ENCODE assay signal across 23 cellular contexts in genomic region chr11:59765068-59765770, GRCh38. TPM values are rescaled to one million over a fixed set of nuclear protein-coding genes. Genes with fewer than 3 reads are reported as not detected.
DNase-seq lines count a peak whose midpoint lies in the region; ATAC-seq and TF ChIP-seq lines count a peak whose summit lies in the region.
"Had no signal": no experiment of that assay in that cellular context is flagged by ENCODE, and none has a peak within 500 bp of the region (broad histone marks: within the 10 kb centered on the region; RNA-seq: fewer than 3 reads in every experiment).

No MANE protein-coding gene starts in this region.

- POLR2A ChIA-PET in activated CD4-positive, alpha-beta memory T cell treated with anti-CD3 and anti-CD28 coated beads, Interleukin-2, amount 10 ng/mL, durations not matched to agents 7 days and 5 days (lab: Charles Lee): interaction anchor here (4.0 to 4.9 kb wide), 3 partner anchors 10 to 19 kb away, joined by 20 to 69 read pairs (median 63); partner anchors contain the start of gene STX3
- POLR2A ChIA-PET in activated CD4-positive, alpha-beta memory T cell treated with anti-CD3 and anti-CD28 coated beads for 36 hours (lab: Charles Lee): no interaction called here

- in situ Hi-C loops in transverse colon (cut with MboI; ENCODE audit: low pct_ligation_motif_present in 1 of 4, low pct_unique_long_range_greater_than_20kb in 1 of 4, low sequenced_read_pairs in 3 of 4): no loop called here

- peaks cover 39% of the 10 kb centered on the region for H3K4me1 Mint-ChIP-seq in activated CD4-positive, alpha-beta memory T cell treated with anti-CD3 and anti-CD28 coated beads, Interleukin-2, amount 10 ng/mL, durations not matched to agents 7 days and 5 days
- H3K4me1 Mint-ChIP-seq in activated CD4-positive, alpha-beta memory T cell treated with anti-CD3 and anti-CD28 coated beads for 36 hours (ENCODE audit: low read depth): peaks cover 9% of the 10 kb centered on the region
- H3K4me1 Mint-ChIP-seq: neural crest cell had no signal

- ATAC-seq in left colon: peak; percentile 65
- ATAC-seq in GM21529 (IDR thresholded peaks at IDR 0.05; ENCODE audit: unreplicated experiment): no peak

- no peak overlapping the region for H3K4me3 Mint-ChIP-seq in activated CD4-positive, alpha-beta memory T cell treated with anti-CD3 and anti-CD28 coated beads, Interleukin-2, amount 10 ng/mL, durations not matched to agents 7 days and 5 days
- no peak overlapping the region for H3K4me3 Mint-ChIP-seq in activated CD4-positive, alpha-beta memory T cell treated with anti-CD3 and anti-CD28 coated beads for 36 hours
- H3K4me3 Mint-ChIP-seq: neural crest cell had no signal

- no peaks in the 10 kb centered on the region for H3K9me3 ChIP-seq in transverse colon
- H3K9me3 ChIP-seq: HAP-1, tibial artery had no signal

- no peak for DNase-seq in activated CD4-positive, alpha-beta memory T cell treated with anti-CD3 and anti-CD28 coated beads, Interleukin-2, amount 10 ng/mL, durations not matched to agents 7 days and 5 days
- no peak for DNase-seq in activated CD4-positive, alpha-beta memory T cell treated with anti-CD3 and anti-CD28 coated beads for 36 hours
- DNase-seq in NCI-H82 (lab: John Stamatoyannopoulos, UW) (peak; percentile 55), left colon (peak; percentile 29 to 48), transverse colon (peak; percentile 59), foreskin fibroblast (no peak), NCI-H446 (lab: John Stamatoyannopoulos, UW) (no peak)
- DNase-seq: amniotic stem cell; central memory CD4-positive, alpha-beta T cell; effector memory CD4-positive, alpha-beta T cell; EL; hypothalamus; kidney; NCI-H2029 treated with DMSO at 0.1 percent for 48 hours; NCI-H510A; OCI-M1; SHP77 treated with DMSO at 0.1 percent for 48 hours; T-helper 1 cell; tibial artery had no signal

- H3K27ac ChIP-seq in transverse colon: peak overlapping the region; percentile 48 to 65 (median 64)
- H3K27ac ChIP-seq: HL-60, tibial artery had no signal

- H3K27me3 Mint-ChIP-seq in activated CD4-positive, alpha-beta memory T cell treated with anti-CD3 and anti-CD28 coated beads, Interleukin-2, amount 10 ng/mL, durations not matched to agents 7 days and 5 days: no peaks in the 10 kb centered on the region
- H3K27me3 Mint-ChIP-seq in activated CD4-positive, alpha-beta memory T cell treated with anti-CD3 and anti-CD28 coated beads for 36 hours: no peaks in the 10 kb centered on the region

- CTCF ChIA-PET in activated CD4-positive, alpha-beta memory T cell treated with anti-CD3 and anti-CD28 coated beads, Interleukin-2, amount 10 ng/mL, durations not matched to agents 7 days and 5 days (lab: Charles Lee): interaction anchor here (0.9 kb wide), 1 partner anchor 10 kb away, joined by 3 read pairs; the partner anchor contains the start of gene STX3
- CTCF ChIA-PET in activated CD4-positive, alpha-beta memory T cell treated with anti-CD3 and anti-CD28 coated beads for 36 hours (lab: Charles Lee): interaction anchor here (5.4 kb wide), 1 partner anchor 11 kb away, joined by 28 read pairs; the partner anchor contains the start of gene STX3

- peaks cover 17 to 53% (median 27%) of the 10 kb centered on the region in 4 donors for H3K4me1 ChIP-seq in transverse colon
- H3K4me1 ChIP-seq: HAP-1 had no signal

- peak overlapping the region; percentile 38 for H3K27ac Mint-ChIP-seq in activated CD4-positive, alpha-beta memory T cell treated with anti-CD3 and anti-CD28 coated beads, Interleukin-2, amount 10 ng/mL, durations not matched to agents 7 days and 5 days
- no peak overlapping the region for H3K27ac Mint-ChIP-seq in activated CD4-positive, alpha-beta memory T cell treated with anti-CD3 and anti-CD28 coated beads for 36 hours

- no peak for TF ChIP-seq EP300 in transverse colon (IDR thresholded peaks at IDR 0.05; ENCODE audit: low read depth)

- WGBS in transverse colon (ENCODE audit: low coverage in 1 of 2), 2 donors: 39 to 60% methylated on average over 2 to 6 of the region's 6 CpGs

- no peaks in the 10 kb centered on the region for H3K9me3 Mint-ChIP-seq in activated CD4-positive, alpha-beta memory T cell treated with anti-CD3 and anti-CD28 coated beads, Interleukin-2, amount 10 ng/mL, durations not matched to agents 7 days and 5 days
- H3K9me3 Mint-ChIP-seq in activated CD4-positive, alpha-beta memory T cell treated with anti-CD3 and anti-CD28 coated beads for 36 hours: no peaks in the 10 kb centered on the region
- H3K9me3 Mint-ChIP-seq: neural crest cell had no signal

- no peak for TF ChIP-seq POLR2A in transverse colon (IDR thresholded peaks at IDR 0.05)

- TF ChIP-seq CTCF in transverse colon (IDR thresholded peaks at IDR 0.05) (no peak), foreskin fibroblast (IDR thresholded peaks at IDR 0.05; ENCODE audit: low read depth, low read length) (no peak)

- intact Hi-C loops in activated CD4-positive, alpha-beta memory T cell treated with anti-CD3 and anti-CD28 coated beads for 36 hours (cut with micrococcal nuclease): no loop called here
- intact Hi-C loops in left colon (cut with DNase I, micrococcal nuclease): no loop called here
- intact Hi-C loops in transverse colon (cut with DNase I; ENCODE audit: low total_unique reads): no loop called here

- H3K4me3 ChIP-seq in transverse colon (no peak overlapping the region), foreskin fibroblast (ENCODE audit: low read depth in 1 of 2, low read length in 2 of 2) (no peak overlapping the region)
- H3K4me3 ChIP-seq: HAP-1, tibial artery had no signal

- H3K27me3 ChIP-seq in transverse colon: no peaks in the 10 kb centered on the region
- H3K27me3 ChIP-seq: tibial artery had no signal

- peaks cover 42% of the 10 kb centered on the region for H3K36me3 Mint-ChIP-seq in activated CD4-positive, alpha-beta memory T cell treated with anti-CD3 and anti-CD28 coated beads, Interleukin-2, amount 10 ng/mL, durations not matched to agents 7 days and 5 days (ENCODE audit: low read depth)
- H3K36me3 Mint-ChIP-seq in activated CD4-positive, alpha-beta memory T cell treated with anti-CD3 and anti-CD28 coated beads for 36 hours: no peaks in the 10 kb centered on the region

- H3K36me3 ChIP-seq in transverse colon: peaks cover 0 to 4% (median 0%) of the 10 kb centered on the region in 4 donors
- H3K36me3 ChIP-seq: HAP-1 had no signal

RNA-seq across cellular contexts. Expression of gene STX3, which starts 10.0 kb away (rescaled TPM):
- total RNA-seq in activated CD4-positive, alpha-beta memory T cell treated with anti-CD3 and anti-CD28 coated beads, Interleukin-2, amount 10 ng/mL, durations not matched to agents 7 days and 5 days: 10 to 100 TPM; 89.1 to 92.3 TPM
- 10 to 100 TPM; 11.7 to 12.3 TPM for total RNA-seq in activated CD4-positive, alpha-beta memory T cell treated with anti-CD3 and anti-CD28 coated beads for 36 hours
- total RNA-seq in left colon (100 to 1,000 TPM in 1 of 2 donors, 10 to 100 TPM in 1; 83.8 to 133 TPM), transverse colon (100 to 1,000 TPM; 131 to 156 (median 142) TPM)

RNA-seq across cellular contexts. Expression of gene MRPL16, which starts 45.4 kb away (rescaled TPM):
- total RNA-seq in activated CD4-positive, alpha-beta memory T cell treated with anti-CD3 and anti-CD28 coated beads, Interleukin-2, amount 10 ng/mL, durations not matched to agents 7 days and 5 days: 10 to 100 TPM; 77.0 to 77.7 TPM
- total RNA-seq in activated CD4-positive, alpha-beta memory T cell treated with anti-CD3 and anti-CD28 coated beads for 36 hours: 10 to 100 TPM; 80.2 to 80.5 TPM
- total RNA-seq in left colon (10 to 100 TPM; 48.5 to 52.3 TPM), transverse colon (10 to 100 TPM in 3 of 4 donors, 1 to 10 TPM in 1; 7.5 to 62.4 (median 37.2) TPM)

RNA-seq across cellular contexts. Expression of gene OR10V1, which starts 51.6 kb away (rescaled TPM):
- total RNA-seq in activated CD4-positive, alpha-beta memory T cell treated with anti-CD3 and anti-CD28 coated beads, Interleukin-2, amount 10 ng/mL, durations not matched to agents 7 days and 5 days: not detected
- not detected for total RNA-seq in activated CD4-positive, alpha-beta memory T cell treated with anti-CD3 and anti-CD28 coated beads for 36 hours
- total RNA-seq in left colon: not detected
- not detected for total RNA-seq in transverse colon
- total RNA-seq: kidney, neural crest cell had no signal

Comparison
In these comparisons a context has a peak if more than half of its experiments do, and no peak if none do; other contexts are left out.
1. RNA of gene STX3, which starts 10.0 kb away (total RNA-seq): 131 to 156 TPM in transverse colon, 83.8 to 133 TPM in left colon and 89.1 to 92.3 TPM in activated CD4-positive, alpha-beta memory T cell treated with anti-CD3 and anti-CD28 coated beads, Interleukin-2, amount 10 ng/mL, durations not matched to agents 7 days and 5 days; 11.7 to 12.3 TPM in activated CD4-positive, alpha-beta memory T cell treated with anti-CD3 and anti-CD28 coated beads for 36 hours; every median in the first group is over 4 times any median in the second.
2. DNase-seq: peak in NCI-H82 (single experiment), left colon (2 of 2) and transverse colon (single experiment); none in activated CD4-positive, alpha-beta memory T cell treated with anti-CD3 and anti-CD28 coated beads, Interleukin-2, amount 10 ng/mL, durations not matched to agents 7 days and 5 days (single experiment), activated CD4-positive, alpha-beta memory T cell treated with anti-CD3 and anti-CD28 coated beads for 36 hours (single experiment), foreskin fibroblast (0 of 2) and NCI-H446 (0 of 2).